Comparison of ENCODE assay signal across 11 cellular contexts in the genomic region with DNA sequence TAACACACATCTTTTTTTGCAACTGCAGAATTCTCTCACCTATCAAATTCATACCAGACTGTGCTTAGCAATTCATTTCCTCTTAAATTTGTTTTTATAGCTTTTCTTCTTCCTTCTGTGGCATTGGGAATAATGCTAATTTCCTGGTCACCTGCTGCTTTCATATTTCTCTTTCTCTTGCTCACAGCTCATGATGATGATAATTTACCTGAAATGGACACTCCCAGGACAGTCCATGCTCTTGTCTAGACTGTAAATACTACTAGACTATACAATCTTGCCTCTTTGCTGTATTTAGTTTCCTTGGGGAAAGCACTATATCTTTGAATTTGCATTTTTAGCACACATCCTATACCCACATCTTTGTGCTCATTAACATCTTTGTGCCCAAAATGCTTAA. TPM values are rescaled to one million over a fixed set of nuclear protein-coding genes. Genes with fewer than 3 reads are reported as not detected.
"Had no signal": no experiment of that assay in that cellular context is flagged by ENCODE, and none has a peak within 500 bp of the region (broad histone marks: within the 10 kb centered on the region; RNA-seq: fewer than 3 reads in every experiment).

No MANE protein-coding gene starts in this region.

- ATAC-seq: GM23338, HCT116 had no signal

- H3K9me3 Mint-ChIP-seq: GM23338, H9, HFFc6 had no signal

- H3K4me3 ChIP-seq: GM23248, GM23338, HAP-1 had no signal

- H3K27ac ChIP-seq: GM23248 had no signal

- H3K36me3 ChIP-seq: HAP-1 had no signal

- H2AFZ ChIP-seq: GM23248, GM23338 had no signal

- H3K9me3 ChIP-seq: HAP-1 had no signal

- H3K4me3 Mint-ChIP-seq: GM23338, H9, HFFc6 had no signal

- H3K4me2 ChIP-seq: GM23338 had no signal

- DNase-seq: GM23248, GOT3, H7, H9, HCEC 1CT, HFFc6 had no signal

- H3K27ac Mint-ChIP-seq: GM23338, H9, HFFc6 had no signal

- H3K4me1 Mint-ChIP-seq: GM23338 had no signal

- H3K4me1 ChIP-seq: HAP-1 had no signal

- H3K9ac ChIP-seq: GM23248 had no signal

RNA-seq across cellular contexts. Expression of a gene that starts 15.5 kb away (rescaled TPM):
- total RNA-seq: GM23248, GM23338, H1, H4, H7, H9, HFFc6 had no signal
- polyA plus RNA-seq: GM23248, GM23338, H1 had no signal

RNA-seq across cellular contexts. Expression of a gene that starts 27.5 kb away (rescaled TPM):
- total RNA-seq: H1, H7, H9 had no signal
- polyA plus RNA-seq: GM23338, H1 had no signal

RNA-seq across cellular contexts. Expression of a gene that starts 37.7 kb away (rescaled TPM):
- total RNA-seq: GM23248, GM23338, H1, H7, H9 had no signal
- polyA plus RNA-seq: GM23248, GM23338, H1 had no signal

RNA-seq across cellular contexts. Expression of a gene that starts 39.1 kb away (rescaled TPM):
- total RNA-seq: H1, H7, H9 had no signal
- polyA plus RNA-seq: GM23338 had no signal
